22 cellular contexts compared by ENCODE assay signal in genomic region chr7:129423700-129424410, GRCh38. TPM values are rescaled to one million over a fixed set of nuclear protein-coding genes. Genes with fewer than 3 reads are reported as not detected.
DNase-seq lines count a peak whose midpoint lies in the region; ATAC-seq and TF ChIP-seq lines count a peak whose summit lies in the region.
"Had no signal": no experiment of that assay in that cellular context is flagged by ENCODE, and none has a peak within 500 bp of the region (broad histone marks: within the 10 kb centered on the region; RNA-seq: fewer than 3 reads in every experiment).

No MANE protein-coding gene starts in this region.

- H3K9ac ChIP-seq in PC-3 (ENCODE audit: low read length) = no peak overlapping the region

- H3K27ac Mint-ChIP-seq in MCF 10A (ENCODE audit: low read depth, unreplicated experiment) = no peak overlapping the region
- H3K27ac Mint-ChIP-seq: activated CD8-positive, alpha-beta memory T cell treated with anti-CD3 and anti-CD28 coated beads, Interleukin-2, amount 10 ng/mL, durations not matched to agents 7 days and 5 days; mesothelial cell of epicardium; stimulated activated naive CD8-positive, alpha-beta T cell treated with anti-CD3 and anti-CD28 coated beads, Interleukin-15, Interleukin-2, amounts not matched to agents 100 ng/mL and 50 ng/mL, for 24 hours had no signal

- CTCF ChIA-PET in MCF 10A (lab: Yijun Ruan, JAX) = interaction anchor here (1.1 to 1.2 kb wide), 2 partner anchors 56 to 220 kb away, joined by 3 to 6 read pairs; no protein-coding TSS in a partner anchor
- CTCF ChIA-PET in PC-3 (lab: Charles Lee) = no interaction called here

- H3K27me3 ChIP-seq in breast epithelium (no peaks in the 10 kb centered on the region), PC-3 (ENCODE audit: low read length) (no peaks in the 10 kb centered on the region), left lung (no peaks in the 10 kb centered on the region)
- H3K27me3 ChIP-seq: upper lobe of left lung had no signal

- H3K27me3 Mint-ChIP-seq in MCF 10A (ENCODE audit: insufficient read depth, unreplicated experiment) = no peaks in the 10 kb centered on the region
- H3K27me3 Mint-ChIP-seq: activated CD8-positive, alpha-beta memory T cell treated with anti-CD3 and anti-CD28 coated beads, Interleukin-2, amount 10 ng/mL, durations not matched to agents 7 days and 5 days; stimulated activated naive CD8-positive, alpha-beta T cell treated with anti-CD3 and anti-CD28 coated beads, Interleukin-15, Interleukin-2, amounts not matched to agents 100 ng/mL and 50 ng/mL, for 24 hours had no signal

- no peaks in the 10 kb centered on the region for H3K9me3 ChIP-seq in breast epithelium
- H3K9me3 ChIP-seq in PC-3 (ENCODE audit: low read length) = no peaks in the 10 kb centered on the region
- no peaks in the 10 kb centered on the region for H3K9me3 ChIP-seq in left lung
- H3K9me3 ChIP-seq: A549, upper lobe of left lung had no signal

- intact Hi-C loops in MCF 10A (cut with micrococcal nuclease) = no loop called here
- intact Hi-C loops in breast epithelium (cut with DNase I; ENCODE audit: low total_unique reads) = no loop called here
- intact Hi-C loops in PC-3 (cut with micrococcal nuclease) = no loop called here
- intact Hi-C loops in left lung (cut with DNase I) = no loop called here

- no peak for ATAC-seq in PC-3
- ATAC-seq in left lung = no peak
- ATAC-seq: A549; activated CD4-positive, CD25-positive, alpha-beta regulatory T cell treated with anti-CD3 and anti-CD28 coated beads, Interleukin-2, amount 50 U/mL, for 24 hours; activated CD8-positive, alpha-beta memory T cell treated with anti-CD3 and anti-CD28 coated beads, Interleukin-2, amount 10 ng/mL, durations not matched to agents 7 days and 5 days; GM12878 had no signal

- peak; percentile 34 for DNase-seq in MCF 10A (ENCODE audit: unreplicated experiment)
- DNase-seq in breast epithelium (ENCODE audit: low spot score in 2 of 2) = no peak
- DNase-seq in PC-3 = peak; percentile 53
- DNase-seq in caudate nucleus (lab: John Stamatoyannopoulos, UW) = no peak
- no peak for DNase-seq in NOMO-1 treated with DMSO at 0.1 percent for 48 hours (lab: John Stamatoyannopoulos, UW; ENCODE audit: unreplicated experiment)
- DNase-seq in SKM-1 (lab: John Stamatoyannopoulos, UW; ENCODE audit: unreplicated experiment) = no peak
- no peak for DNase-seq in left lung
- DNase-seq in stimulated activated CD4-positive, alpha-beta T cell treated with anti-CD3 and anti-CD28 coated beads, Interleukin-2, amount 100 ng/mL, for 48 hours = no peak
- DNase-seq: activated CD8-positive, alpha-beta memory T cell treated with anti-CD3 and anti-CD28 coated beads, Interleukin-2, amount 10 ng/mL, durations not matched to agents 7 days and 5 days; activated gamma-delta T cell; head of caudate nucleus; islet precursor cell; NCI-H1694 treated with DMSO at 0.1 percent for 48 hours; stimulated activated CD4-positive, alpha-beta T cell treated with anti-CD3 and anti-CD28 coated beads, Interleukin-15, amount 100 ng/mL, for 24 hours; upper lobe of left lung had no signal

- H3K4me1 ChIP-seq in breast epithelium = no peaks in the 10 kb centered on the region
- no peaks in the 10 kb centered on the region for H3K4me1 ChIP-seq in PC-3 (ENCODE audit: insufficient read depth, low read length)
- no peaks in the 10 kb centered on the region for H3K4me1 ChIP-seq in left lung
- H3K4me1 ChIP-seq: upper lobe of left lung had no signal

- no peak overlapping the region for H3K4me3 ChIP-seq in breast epithelium
- no peak overlapping the region for H3K4me3 ChIP-seq in PC-3 (ENCODE audit: low read length)
- no peak overlapping the region for H3K4me3 ChIP-seq in left lung
- H3K4me3 ChIP-seq: A549, coronary artery, GM12878, upper lobe of left lung had no signal

- H3K9me3 Mint-ChIP-seq in MCF 10A (ENCODE audit: unreplicated experiment) = no peaks in the 10 kb centered on the region
- H3K9me3 Mint-ChIP-seq: mesothelial cell of epicardium; stimulated activated naive CD8-positive, alpha-beta T cell treated with anti-CD3 and anti-CD28 coated beads, Interleukin-15, Interleukin-2, amounts not matched to agents 100 ng/mL and 50 ng/mL, for 24 hours had no signal

- peaks cover 8% of the 10 kb centered on the region for H3K36me3 Mint-ChIP-seq in MCF 10A (ENCODE audit: insufficient read depth, unreplicated experiment)

- no peaks in the 10 kb centered on the region for H4K20me1 ChIP-seq in PC-3 (ENCODE audit: low read length)

- H3K4me2 ChIP-seq in PC-3 (ENCODE audit: low read length) = no peak overlapping the region
- H3K4me2 ChIP-seq: A549 had no signal

- no peak overlapping the region for H2AFZ ChIP-seq in PC-3 (ENCODE audit: low read length)

- H3K36me3 ChIP-seq in breast epithelium (no peaks in the 10 kb centered on the region), PC-3 (ENCODE audit: low read depth, low read length) (no peaks in the 10 kb centered on the region), left lung (peaks cover 0 to 32% of the 10 kb centered on the region in 2 donors)

- no peak overlapping the region for H3K4me3 Mint-ChIP-seq in MCF 10A (ENCODE audit: unreplicated experiment)
- H3K4me3 Mint-ChIP-seq: activated CD8-positive, alpha-beta memory T cell treated with anti-CD3 and anti-CD28 coated beads, Interleukin-2, amount 10 ng/mL, durations not matched to agents 7 days and 5 days; mesothelial cell of epicardium; stimulated activated naive CD8-positive, alpha-beta T cell treated with anti-CD3 and anti-CD28 coated beads, Interleukin-15, Interleukin-2, amounts not matched to agents 100 ng/mL and 50 ng/mL, for 24 hours had no signal

- no TSS peak for BruUV-seq in MCF 10A (replicated peaks; lab: Mats Ljungman, UMichigan)
- BruUV-seq in PC-3 (replicated peaks; lab: Mats Ljungman, UMichigan) = no TSS peak

- POLR2A ChIA-PET in MCF 10A (lab: Yijun Ruan, JAX) = interaction anchor here (0.6 to 2.8 kb wide), 5 partner anchors 10 to 218 kb away, joined by 3 to 13 read pairs (median 3); partner anchors contain the start of gene STRIP2
- POLR2A ChIA-PET in PC-3 (lab: Charles Lee; ENCODE audit: unreplicated experiment) = no interaction called here

- no peak for TF ChIP-seq POLR2A in breast epithelium (IDR thresholded peaks at IDR 0.05)

- H3F3A ChIP-seq in PC-3 (ENCODE audit: low read length, unreplicated experiment) = no peaks in the 10 kb centered on the region

- no peaks in the 10 kb centered on the region for H3K79me2 ChIP-seq in PC-3 (ENCODE audit: low read length)

- TF ChIP-seq CTCF in MCF 10A (IDR thresholded peaks at IDR 0.05; ENCODE audit: unreplicated experiment) (no peak), breast epithelium (IDR thresholded peaks at IDR 0.05) (no peak), PC-3 (conservative IDR thresholded peaks at IDR 0.05; ENCODE audit: low read depth, low read length) (no peak), left lung (IDR thresholded peaks at IDR 0.05) (no peak)

- no peak overlapping the region for H3K27ac ChIP-seq in breast epithelium
- no peak overlapping the region for H3K27ac ChIP-seq in PC-3 (ENCODE audit: low read length)
- H3K27ac ChIP-seq in caudate nucleus (ENCODE audit: low read depth, low read length) = peak overlapping the region; percentile 41
- no peak overlapping the region for H3K27ac ChIP-seq in left lung
- H3K27ac ChIP-seq: A549, coronary artery, RWPE1, upper lobe of left lung had no signal

- no peaks in the 10 kb centered on the region for H3K9me2 ChIP-seq in PC-3 (replicated peaks; ENCODE audit: low read length)

- H3K4me1 Mint-ChIP-seq in MCF 10A (ENCODE audit: insufficient read depth, unreplicated experiment) = peaks cover 11% of the 10 kb centered on the region

RNA-seq across cellular contexts. Expression of gene STRIP2, which starts 10.4 kb away (rescaled TPM):
- total RNA-seq in MCF 10A (2022) = 6.3 and 18.3 TPM in 2 replicates
- 1 to 10 TPM in 2 of 3 donors, under 1 TPM in 1; under 0.01 to 1.9 (median 1.8) TPM for total RNA-seq in breast epithelium
- 7.5 and 8.0 TPM in 2 replicates for total RNA-seq in PC-3 (2014; rRNA removed)
- total RNA-seq in left lung = 1 to 10 TPM; 4.4 to 5.3 TPM

Comparison
In these comparisons a context has a peak if more than half of its experiments do, and no peak if none do; other contexts are left out.
1. DNase-seq: peak in MCF 10A (single experiment) and PC-3 (single experiment); none in breast epithelium (0 of 2), caudate nucleus (0 of 61), NOMO-1 treated with DMSO at 0.1 percent for 48 hours (single experiment), SKM-1 (single experiment), left lung (0 of 2) and stimulated activated CD4-positive, alpha-beta T cell treated with anti-CD3 and anti-CD28 coated beads, Interleukin-2, amount 100 ng/mL, for 48 hours (0 of 2).